In genomic region chr22:31613904-31614296, GRCh38 we compare ENCODE assay signal across 15 cellular contexts.
DNase-seq lines count a peak whose midpoint lies in the region; ATAC-seq and TF ChIP-seq lines count a peak whose summit lies in the region.
"Had no signal": no experiment of that assay in that cellular context is flagged by ENCODE, and none has a peak within 500 bp of the region (broad histone marks: within the 10 kb centered on the region; RNA-seq: fewer than 3 reads in every experiment).

No MANE protein-coding gene starts in this region.

- POLR2A ChIA-PET in RWPE1 (lab: Yijun Ruan, JAX; ENCODE audit: low non-redundant PET): no interaction called here

- peaks cover 16% of the 10 kb centered on the region for H3K4me1 Mint-ChIP-seq in activated naive CD4-positive, alpha-beta T cell treated with anti-CD3 and anti-CD28 coated beads, Interleukin-2, amount 50 U/mL, for 24 hours
- H3K4me1 Mint-ChIP-seq in memory B cell: peaks cover 30% of the 10 kb centered on the region
- H3K4me1 Mint-ChIP-seq in stimulated activated memory B cell treated with anti-CD40 and anti-IgM and Interleukin-4, amounts not matched to agents 10 μg/mL and 1 μg/mL and 100 μg/mL, for 72 hours: peaks cover 44% of the 10 kb centered on the region

- no peak overlapping the region for H3K4me3 Mint-ChIP-seq in activated naive CD4-positive, alpha-beta T cell treated with anti-CD3 and anti-CD28 coated beads, Interleukin-2, amount 50 U/mL, for 24 hours
- no peak overlapping the region for H3K4me3 Mint-ChIP-seq in memory B cell
- no peak overlapping the region for H3K4me3 Mint-ChIP-seq in stimulated activated memory B cell treated with anti-CD40 and anti-IgM and Interleukin-4, amounts not matched to agents 10 μg/mL and 1 μg/mL and 100 μg/mL, for 72 hours

- ATAC-seq in memory B cell (ENCODE audit: low read depth) (no peak), HG02852 (IDR thresholded peaks at IDR 0.05; ENCODE audit: unreplicated experiment) (no peak)
- no peak for ATAC-seq in stimulated activated memory B cell treated with anti-CD40 and anti-IgM and Interleukin-4, amounts not matched to agents 10 μg/mL and 1 μg/mL and 100 μg/mL, for 72 hours
- ATAC-seq: gastrocnemius medialis, left lobe of liver had no signal

- H3K27ac Mint-ChIP-seq in activated naive CD4-positive, alpha-beta T cell treated with anti-CD3 and anti-CD28 coated beads, Interleukin-2, amount 50 U/mL, for 24 hours: peak overlapping the region; percentile 86
- peak overlapping the region; percentile 80 for H3K27ac Mint-ChIP-seq in memory B cell
- H3K27ac Mint-ChIP-seq in stimulated activated memory B cell treated with anti-CD40 and anti-IgM and Interleukin-4, amounts not matched to agents 10 μg/mL and 1 μg/mL and 100 μg/mL, for 72 hours: peak overlapping the region; percentile 81

- CTCF ChIA-PET in RWPE1 (lab: Yijun Ruan, JAX): no interaction called here

- no peaks in the 10 kb centered on the region for H3K9me3 Mint-ChIP-seq in activated naive CD4-positive, alpha-beta T cell treated with anti-CD3 and anti-CD28 coated beads, Interleukin-2, amount 50 U/mL, for 24 hours
- H3K9me3 Mint-ChIP-seq in memory B cell: no peaks in the 10 kb centered on the region
- no peaks in the 10 kb centered on the region for H3K9me3 Mint-ChIP-seq in stimulated activated memory B cell treated with anti-CD40 and anti-IgM and Interleukin-4, amounts not matched to agents 10 μg/mL and 1 μg/mL and 100 μg/mL, for 72 hours

- no peaks in the 10 kb centered on the region for H3K27me3 Mint-ChIP-seq in activated naive CD4-positive, alpha-beta T cell treated with anti-CD3 and anti-CD28 coated beads, Interleukin-2, amount 50 U/mL, for 24 hours
- H3K27me3 Mint-ChIP-seq in memory B cell: no peaks in the 10 kb centered on the region
- H3K27me3 Mint-ChIP-seq in stimulated activated memory B cell treated with anti-CD40 and anti-IgM and Interleukin-4, amounts not matched to agents 10 μg/mL and 1 μg/mL and 100 μg/mL, for 72 hours: no peaks in the 10 kb centered on the region

- no peak for DNase-seq in activated naive CD4-positive, alpha-beta T cell treated with Interleukin-2 at 50 U/mL for 16 hours
- DNase-seq in RWPE1 (ENCODE audit: low spot score): no peak
- no peak for DNase-seq in memory B cell (ENCODE audit: low spot score in 2 of 2)
- no peak for DNase-seq in NOMO-1 treated with DMSO at 0.1 percent for 48 hours (lab: John Stamatoyannopoulos, UW; ENCODE audit: unreplicated experiment)
- DNase-seq in stimulated activated CD4-positive, alpha-beta T cell treated with anti-CD3 and anti-CD28 coated beads, Interleukin-4, amount 100 ng/mL, for 1 hour: no peak
- DNase-seq: dermis blood vessel endothelial cell, gastrocnemius medialis, KBM-7, NCI-H1930, NCI-H446 had no signal

- TF ChIP-seq CTCF in RWPE1 (conservative IDR thresholded peaks at IDR 0.05; ENCODE audit: low read depth): no peak

- peaks cover 2% of the 10 kb centered on the region for H3K36me3 Mint-ChIP-seq in activated naive CD4-positive, alpha-beta T cell treated with anti-CD3 and anti-CD28 coated beads, Interleukin-2, amount 50 U/mL, for 24 hours
- peaks cover 11% of the 10 kb centered on the region for H3K36me3 Mint-ChIP-seq in memory B cell
- peaks cover 41% of the 10 kb centered on the region for H3K36me3 Mint-ChIP-seq in stimulated activated memory B cell treated with anti-CD40 and anti-IgM and Interleukin-4, amounts not matched to agents 10 μg/mL and 1 μg/mL and 100 μg/mL, for 72 hours

- H3K27ac ChIP-seq in RWPE1: peak overlapping the region; percentile 42
- H3K27ac ChIP-seq: gastrocnemius medialis, suprapubic skin had no signal
